ENCODE assay signal across 1 cellular context in genomic region chr19:55647732-55648656, GRCh38.
TF ChIP-seq lines count a peak whose summit lies in the region.

CCDC106 (plus strand) TSS chr19:55648212; CDS start chr19:55649047, 835 bp downstream.

TF ChIP-seq in GM12878, 131 proteins besides CTCF, POLR2A, EP300 and RAD21 (continued from another document and continues in another):
- TF ChIP-seq ZBTB11 (CRISPR knock-in tag; IDR thresholded peaks at IDR 0.05) (no peak), MAX (IDR thresholded peaks at IDR 0.05; ENCODE audit: low read depth, low read length) (peak; percentile 27; the same call in 1 of the 2 replicates), ZBED1 (IDR thresholded peaks at IDR 0.05; ENCODE audit: borderline replicate concordance) (no peak), EGR1 (IDR thresholded peaks at IDR 0.05; ENCODE audit: borderline replicate concordance in 1 of 2, low read depth in 2 of 2, low read length in 2 of 2) (peak; percentile 63 to 99), RELB (IDR thresholded peaks at IDR 0.05; ENCODE audit: low read depth) (peak; percentile 100), ZNF217 (IDR thresholded peaks at IDR 0.05) (peak; percentile 90), STAT1 (conservative IDR thresholded peaks at IDR 0.05) (peak; percentile 86; the same call in 1 of the 2 replicates), BCLAF1 (IDR thresholded peaks at IDR 0.05) (no peak), IKZF1 (conservative IDR thresholded peaks at IDR 0.05) (peak; percentile 87), ZBTB4 (CRISPR knock-in tag; IDR thresholded peaks at IDR 0.05) (no peak), CBX5 (IDR thresholded peaks at IDR 0.05; ENCODE audit: low read depth) (no peak), ELK1 (IDR thresholded peaks at IDR 0.05; ENCODE audit: low read depth, low read length) (no peak), PRDM15 (CRISPR knock-in tag; IDR thresholded peaks at IDR 0.05) (no peak), BRCA1 (IDR thresholded peaks at IDR 0.05; ENCODE audit: low read depth, low read length) (no peak), MEF2A (IDR thresholded peaks at IDR 0.05; ENCODE audit: insufficient read depth, low read depth, low read length) (no peak), NKRF (conservative IDR thresholded peaks at IDR 0.05) (peak; percentile 72), FOS (IDR thresholded peaks at IDR 0.05; ENCODE audit: borderline replicate concordance, extremely low read depth, insufficient read length) (no peak), FOXK2 (IDR thresholded peaks at IDR 0.05) (no peak), TARDBP (IDR thresholded peaks at IDR 0.05; ENCODE audit: borderline replicate concordance) (no peak), TCF7 (IDR thresholded peaks at IDR 0.05; ENCODE audit: borderline replicate concordance) (no peak), STAT3 (IDR thresholded peaks at IDR 0.05; ENCODE audit: low read depth, low read length) (no peak), ZBTB40 (IDR thresholded peaks at IDR 0.05; ENCODE audit: borderline replicate concordance) (no peak; the same call in 1 of the 2 replicates), ZNF24 (IDR thresholded peaks at IDR 0.05) (no peak), BACH1 (IDR thresholded peaks at IDR 0.05; ENCODE audit: borderline replicate concordance) (peak; percentile 100), MYB (IDR thresholded peaks at IDR 0.05; ENCODE audit: borderline replicate concordance, low read depth, low read length) (no peak), NR2F1 (conservative IDR thresholded peaks at IDR 0.05) (peak; percentile 96), RELA (IDR thresholded peaks at IDR 0.05; ENCODE audit: borderline replicate concordance, partially characterized antibody) (peak; percentile 54), LARP7 (IDR thresholded peaks at IDR 0.05) (peak; percentile 82), RFX5 (IDR thresholded peaks at IDR 0.05; ENCODE audit: low read depth, low read length) (no peak), SPI1 (IDR thresholded peaks at IDR 0.05; ENCODE audit: borderline replicate concordance, insufficient read depth, low read depth, low read length) (no peak), USF2 (IDR thresholded peaks at IDR 0.05; ENCODE audit: borderline replicate concordance, low read depth, low read length) (no peak)
